8 cellular contexts compared by ENCODE assay signal in the genomic region with DNA sequence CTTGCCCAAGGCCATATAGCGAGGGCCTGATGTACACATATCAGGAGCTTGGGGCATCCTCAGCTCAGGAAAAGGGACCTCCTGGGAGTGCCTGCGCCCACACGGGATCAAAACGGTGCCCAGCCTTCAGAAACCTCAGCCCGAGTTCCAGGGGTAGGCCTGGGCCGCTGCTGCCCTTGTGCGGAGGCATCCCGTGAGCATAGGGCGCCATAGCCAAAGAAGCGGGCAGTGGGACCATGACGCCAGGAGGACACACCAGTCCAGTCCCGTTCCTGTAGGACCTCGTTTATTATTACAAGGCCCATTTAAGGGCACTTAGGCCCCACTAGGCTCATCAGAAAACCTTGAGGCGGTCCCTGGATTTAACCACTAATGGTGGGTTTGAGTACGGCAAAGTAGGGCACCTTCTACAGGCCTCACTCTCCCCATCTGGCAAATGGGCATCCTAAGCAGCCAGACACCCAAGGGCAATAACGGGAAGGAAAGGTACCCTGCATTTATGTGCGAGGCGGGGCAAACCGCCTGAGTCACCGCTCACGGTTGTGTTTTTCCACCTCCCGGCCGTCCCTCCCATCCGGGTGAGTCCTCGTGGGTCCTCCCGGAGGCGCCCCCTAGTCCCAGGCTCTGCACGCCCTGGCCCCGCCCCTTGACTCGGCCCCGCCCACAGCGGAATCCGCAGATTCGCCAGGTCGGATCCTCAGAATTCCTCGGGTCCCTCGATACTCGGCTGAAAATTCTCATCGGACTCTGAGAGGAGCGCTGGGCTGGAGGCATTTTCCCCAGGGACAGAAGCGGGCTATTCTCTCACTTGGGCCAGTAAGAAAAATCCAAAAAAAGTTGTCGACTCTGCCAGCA. TPM values are rescaled to one million over a fixed set of nuclear protein-coding genes. Genes with fewer than 3 reads are reported as not detected.
A peak's percentile ranks its signal among the peaks of the same experiment; 100 is the strongest.
DNase-seq lines count a peak whose midpoint lies in the region; ATAC-seq and TF ChIP-seq lines count a peak whose summit lies in the region.

No MANE protein-coding gene starts in this region.

- peaks cover 35% of the 10 kb centered on the region for H3K36me3 Mint-ChIP-seq in endothelial cell (ENCODE audit: low read depth, unreplicated experiment)

- peaks cover 13% of the 10 kb centered on the region for H3K4me1 Mint-ChIP-seq in endothelial cell (ENCODE audit: unreplicated experiment)

- peak overlapping the region; percentile 93 for H3K4me3 Mint-ChIP-seq in endothelial cell (ENCODE audit: unreplicated experiment)

- no peak for TF ChIP-seq CTCF in endothelial cell (IDR thresholded peaks at IDR 0.05; ENCODE audit: unreplicated experiment)

- DNase-seq in AG08395 (ENCODE audit: low spot score) (peak; percentile 87), NOMO-1 treated with DMSO at 0.1 percent for 48 hours (lab: John Stamatoyannopoulos, UW; ENCODE audit: unreplicated experiment) (peak; percentile 82), endothelial cell (ENCODE audit: low spot score) (peak; percentile 91), midbrain (lab: John Stamatoyannopoulos, UW) (peak; percentile 84)
- peak; percentile 80 for DNase-seq in activated CD8-positive, alpha-beta memory T cell treated with anti-CD3 and anti-CD28 coated beads, Interleukin-2, amount 50 U/mL, for 24 hours (ENCODE audit: extremely low read depth)
- DNase-seq in stimulated activated CD8-positive, alpha-beta memory T cell treated with anti-CD3 and anti-CD28 coated beads, Interleukin-2, amount 100 ng/mL, for 48 hours (ENCODE audit: low read depth in 2 of 2), result peak; percentile 89 to 91

- peaks cover 30% of the 10 kb centered on the region for H3K27me3 Mint-ChIP-seq in endothelial cell (ENCODE audit: unreplicated experiment)

- no peaks in the 10 kb centered on the region for H3K9me3 Mint-ChIP-seq in endothelial cell (ENCODE audit: unreplicated experiment)

- H3K27ac Mint-ChIP-seq in endothelial cell (ENCODE audit: unreplicated experiment), result peak overlapping the region; percentile 97

- peak; percentile 51 for ATAC-seq in GM18907 (IDR thresholded peaks at IDR 0.05; ENCODE audit: unreplicated experiment)
- ATAC-seq in HG03442 (IDR thresholded peaks at IDR 0.05; ENCODE audit: unreplicated experiment), result peak; percentile 36

RNA-seq across cellular contexts. Expression of gene SETD1A, which starts 0.7 kb away (rescaled TPM):
- total RNA-seq in endothelial cell (ENCODE audit: unreplicated experiment), result 23.4 TPM

RNA-seq across cellular contexts. Expression of gene ORAI3, which starts 8.0 kb away (rescaled TPM):
- 42.9 TPM for total RNA-seq in endothelial cell (ENCODE audit: unreplicated experiment)

RNA-seq across cellular contexts. Expression of gene HSD3B7, which starts 28.2 kb away (rescaled TPM):
- total RNA-seq in endothelial cell (ENCODE audit: unreplicated experiment), result 5.3 TPM

RNA-seq across cellular contexts. Expression of gene FBXL19, which starts 33.5 kb away (rescaled TPM):
- 117 TPM for total RNA-seq in endothelial cell (ENCODE audit: unreplicated experiment)

RNA-seq across cellular contexts. Expression of gene STX1B, which starts 53.6 kb away (rescaled TPM):
- total RNA-seq in endothelial cell (ENCODE audit: unreplicated experiment), result 5.5 TPM

Comparison
In these comparisons a context has a peak if more than half of its experiments do, and no peak if none do; other contexts are left out.
1. Peak in every context shown above with its lines: DNase-seq and ATAC-seq.